Comparison of ENCODE assay signal across 8 cellular contexts in the genomic region with DNA sequence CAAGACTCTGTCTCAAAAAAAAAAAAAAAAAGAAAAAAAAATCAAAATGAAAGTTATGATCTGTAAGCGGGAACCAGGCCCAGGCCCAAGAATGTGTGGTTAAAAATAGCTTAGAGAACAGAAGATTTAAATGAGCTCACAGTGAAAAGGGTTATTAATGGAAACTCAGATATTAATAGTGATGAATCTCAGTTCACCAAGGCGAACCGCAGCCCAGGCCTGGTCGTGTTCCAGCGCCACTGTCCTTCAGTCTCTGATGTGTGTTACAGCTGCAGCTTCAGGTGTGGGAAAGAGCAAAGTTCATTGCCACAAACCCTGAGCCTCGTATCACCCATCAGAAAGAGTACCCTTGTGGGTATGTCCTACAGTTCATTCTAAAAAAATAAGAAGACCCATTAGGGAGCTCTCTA.
DNase-seq lines count a peak whose midpoint lies in the region; ATAC-seq and TF ChIP-seq lines count a peak whose summit lies in the region.

No MANE protein-coding gene starts in this region.

- peak; percentile 87 for ATAC-seq in GM21825 (IDR thresholded peaks at IDR 0.05; ENCODE audit: unreplicated experiment)

- peak; percentile 74 for DNase-seq in GM10266 (ENCODE audit: extremely low spot score)
- DNase-seq in NCI-H526 (lab: John Stamatoyannopoulos, UW) = peak; percentile 38 to 80
- DNase-seq in lung microvascular endothelial cell (ENCODE audit: low read depth in 2 of 2) = peak; percentile 5 to 12
- no peak for DNase-seq in D341Med (ENCODE audit: low spot score)
- DNase-seq in stimulated activated CD4-positive, alpha-beta T cell treated with anti-CD3 and anti-CD28 coated beads, Interleukin-2, amount 100 ng/mL, for 48 hours = no peak
- no peak for DNase-seq in NCI-H2107 (lab: John Stamatoyannopoulos, UW)
- no peak for DNase-seq in DMS79 treated with DMSO at 0.1 percent for 48 hours (lab: John Stamatoyannopoulos, UW)

- TF ChIP-seq CTCF in GM10266 (IDR thresholded peaks at IDR 0.05; ENCODE audit: control insufficient read depth, insufficient read depth, low read depth, missing control alignments) = no peak

Comparison
In these comparisons a context has a peak if more than half of its experiments do, and no peak if none do; other contexts are left out.
1. DNase-seq: peak in GM10266 (single experiment), NCI-H526 (2 of 2) and lung microvascular endothelial cell (2 of 2); none in D341Med (single experiment), stimulated activated CD4-positive, alpha-beta T cell treated with anti-CD3 and anti-CD28 coated beads, Interleukin-2, amount 100 ng/mL, for 48 hours (0 of 2), NCI-H2107 (single experiment) and DMS79 treated with DMSO at 0.1 percent for 48 hours (single experiment).